18 cellular contexts compared by ENCODE assay signal in the genomic region with DNA sequence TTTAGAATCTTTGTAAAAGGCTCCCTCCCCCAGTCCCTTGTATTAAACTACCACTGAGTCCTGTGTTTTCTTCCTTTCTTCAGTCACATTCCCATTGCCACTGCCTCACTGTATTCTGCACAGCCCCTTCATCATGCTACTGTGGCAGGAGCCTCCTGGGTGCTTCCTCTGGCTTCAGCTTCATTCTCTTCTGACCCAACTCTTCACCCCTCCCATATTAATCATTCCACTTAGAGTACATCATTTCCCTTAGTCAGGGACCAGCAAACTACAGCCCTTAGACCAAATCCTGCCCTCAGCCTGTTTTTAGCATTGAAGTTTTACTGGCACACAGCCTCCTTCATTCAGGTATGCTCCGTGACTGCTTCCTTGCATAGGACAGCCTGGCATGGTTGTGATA.
A peak's percentile ranks its signal among the peaks of the same experiment; 100 is the strongest.
DNase-seq lines count a peak whose midpoint lies in the region; ATAC-seq, FAIRE-seq and TF ChIP-seq lines count a peak whose summit lies in the region.
"Had no signal": no experiment of that assay in that cellular context is flagged by ENCODE, and none has a peak within 500 bp of the region (broad histone marks: within the 10 kb centered on the region; RNA-seq: fewer than 3 reads in every experiment).

No MANE protein-coding gene starts in this region.

- DNase-seq in AG10803 (ENCODE audit: low read depth) (peak; percentile 25), EH (ENCODE audit: low read depth) (peak; percentile 60), RWPE2 (ENCODE audit: low spot score) (no peak), keratinocyte (ENCODE audit: low read depth, low spot score) (no peak), ascending aorta (ENCODE audit: low spot score in 2 of 2) (no peak), amygdala (lab: John Stamatoyannopoulos, UW) (no peak), NCI-H146 treated with DMSO at 0.1 percent for 48 hours (lab: John Stamatoyannopoulos, UW; ENCODE audit: unreplicated experiment) (no peak)
- DNase-seq: CD8-positive, alpha-beta memory T cell; HCEC 1CT; Kasumi-1; NCI-H146; NCI-H446 treated with DMSO at 0.1 percent for 48 hours; NK-92 treated with Interleukin-12 subunit alpha and Interleukin-12 subunit beta, amount 100 ng/mL, for 24 hours; OCI-M1; RPMI8226; SJCRH30 had no signal

- peaks cover 3% of the 10 kb centered on the region for H4K20me1 ChIP-seq in keratinocyte (ENCODE audit: control insufficient read depth, extremely low read depth, insufficient read depth, low read length)

- no peak overlapping the region for H3K4me3 ChIP-seq in AG10803 (ENCODE audit: low read length)
- H3K4me3 ChIP-seq in RWPE2 (ENCODE audit: severe bottlenecking) = no peak overlapping the region
- no peak overlapping the region for H3K4me3 ChIP-seq in keratinocyte (ENCODE audit: control insufficient read depth in 2 of 3, extremely low read depth in 1 of 3, insufficient read depth in 2 of 3, low read depth in 1 of 3, low read length in 3 of 3)
- no peak overlapping the region for H3K4me3 ChIP-seq in ascending aorta
- H3K4me3 ChIP-seq: GM12878, SJCRH30 had no signal

- intact Hi-C loops in ascending aorta (cut with DNase I) = no loop called here

- peaks cover 2% of the 10 kb centered on the region for H3K9me1 ChIP-seq in keratinocyte (ENCODE audit: control insufficient read depth, extremely low read depth, insufficient read depth, low read length)

- H2AFZ ChIP-seq in keratinocyte (ENCODE audit: control insufficient read depth, low read length) = no peak overlapping the region

- FAIRE-seq in keratinocyte (lab: Jason Lieb, UNC) = peak; percentile 59
- FAIRE-seq: GM12878, GM18507 had no signal

- H3K9ac ChIP-seq in keratinocyte (ENCODE audit: control insufficient read depth, extremely low read depth, insufficient read depth, low read length) = no peak overlapping the region

- no peaks in the 10 kb centered on the region for H3K36me3 ChIP-seq in RWPE2 (ENCODE audit: low read depth)
- no peaks in the 10 kb centered on the region for H3K36me3 ChIP-seq in keratinocyte (ENCODE audit: control insufficient read depth in 2 of 2, extremely low read depth in 1 of 2, insufficient read depth in 2 of 2, low read length in 2 of 2)
- H3K36me3 ChIP-seq in ascending aorta = peaks cover 0 to 4% of the 10 kb centered on the region in 2 donors
- H3K36me3 ChIP-seq: SJCRH30 had no signal

- H3K27me3 ChIP-seq in RWPE2 (ENCODE audit: insufficient read depth, poor library complexity, severe bottlenecking) (no peaks in the 10 kb centered on the region), keratinocyte (ENCODE audit: control insufficient read depth, extremely low read depth, insufficient read depth, low read length) (no peaks in the 10 kb centered on the region), ascending aorta (no peaks in the 10 kb centered on the region)
- H3K27me3 ChIP-seq: SJCRH30 had no signal

- dilution Hi-C loops in keratinocyte (cut with MboI; ENCODE audit: extremely low pct_ligation_motif_present, low sequenced_read_pairs) = no loop called here

- TF ChIP-seq CTCF in AG10803 (conservative IDR thresholded peaks at IDR 0.05; ENCODE audit: low read length) (no peak), RWPE2 (IDR thresholded peaks at IDR 0.05; ENCODE audit: poor library complexity, severe bottlenecking) (no peak), keratinocyte (optimal IDR thresholded peaks at IDR 0.05 in 1 of 3, IDR thresholded peaks at IDR 0.05 in 1 of 3, conservative IDR thresholded peaks at IDR 0.05 in 1 of 3; ENCODE audit: extremely low read depth in 1 of 3, insufficient read depth in 2 of 3, low read length in 3 of 3) (no peak), ascending aorta (IDR thresholded peaks at IDR 0.05) (no peak)

- peaks cover 11% of the 10 kb centered on the region for H3K4me1 ChIP-seq in RWPE2 (ENCODE audit: insufficient read depth, poor library complexity, severe bottlenecking)
- H3K4me1 ChIP-seq in keratinocyte (ENCODE audit: control insufficient read depth, extremely low read depth, insufficient read depth, low read length) = peaks cover 55% of the 10 kb centered on the region
- H3K4me1 ChIP-seq in ascending aorta = no peaks in the 10 kb centered on the region
- H3K4me1 ChIP-seq: SJCRH30 had no signal

- ATAC-seq in RWPE2 (ENCODE audit: low read depth) = peak; percentile 37; the same call in 1 of the 3 replicates
- ATAC-seq: GM12878 had no signal

- H3K79me2 ChIP-seq in keratinocyte (ENCODE audit: control insufficient read depth, insufficient read depth, low read length) = no peaks in the 10 kb centered on the region

- H3K27ac ChIP-seq in RWPE2 (ENCODE audit: poor library complexity, severe bottlenecking) = no peak overlapping the region
- no peak overlapping the region for H3K27ac ChIP-seq in keratinocyte (ENCODE audit: control insufficient read depth, insufficient read depth, low read length)
- no peak overlapping the region for H3K27ac ChIP-seq in ascending aorta
- H3K27ac ChIP-seq: SJCRH30 had no signal

- no peak overlapping the region for H3K4me2 ChIP-seq in keratinocyte (ENCODE audit: control insufficient read depth, extremely low read depth, insufficient read depth, low read depth, low read length)

- no peaks in the 10 kb centered on the region for H3K9me3 ChIP-seq in RWPE2 (ENCODE audit: severe bottlenecking)
- no peaks in the 10 kb centered on the region for H3K9me3 ChIP-seq in keratinocyte (ENCODE audit: control insufficient read depth, low read depth, low read length)
- no peaks in the 10 kb centered on the region for H3K9me3 ChIP-seq in ascending aorta
- H3K9me3 ChIP-seq: SJCRH30 had no signal

Comparison
In these comparisons a context has a peak if more than half of its experiments do, and no peak if none do; other contexts are left out.
1. DNase-seq: peak in AG10803 (single experiment) and EH (single experiment); none in RWPE2 (single experiment), keratinocyte (single experiment), ascending aorta (0 of 2), amygdala (0 of 56) and NCI-H146 treated with DMSO at 0.1 percent for 48 hours (single experiment).